1 cellular context compared by ENCODE assay signal in the genomic region with DNA sequence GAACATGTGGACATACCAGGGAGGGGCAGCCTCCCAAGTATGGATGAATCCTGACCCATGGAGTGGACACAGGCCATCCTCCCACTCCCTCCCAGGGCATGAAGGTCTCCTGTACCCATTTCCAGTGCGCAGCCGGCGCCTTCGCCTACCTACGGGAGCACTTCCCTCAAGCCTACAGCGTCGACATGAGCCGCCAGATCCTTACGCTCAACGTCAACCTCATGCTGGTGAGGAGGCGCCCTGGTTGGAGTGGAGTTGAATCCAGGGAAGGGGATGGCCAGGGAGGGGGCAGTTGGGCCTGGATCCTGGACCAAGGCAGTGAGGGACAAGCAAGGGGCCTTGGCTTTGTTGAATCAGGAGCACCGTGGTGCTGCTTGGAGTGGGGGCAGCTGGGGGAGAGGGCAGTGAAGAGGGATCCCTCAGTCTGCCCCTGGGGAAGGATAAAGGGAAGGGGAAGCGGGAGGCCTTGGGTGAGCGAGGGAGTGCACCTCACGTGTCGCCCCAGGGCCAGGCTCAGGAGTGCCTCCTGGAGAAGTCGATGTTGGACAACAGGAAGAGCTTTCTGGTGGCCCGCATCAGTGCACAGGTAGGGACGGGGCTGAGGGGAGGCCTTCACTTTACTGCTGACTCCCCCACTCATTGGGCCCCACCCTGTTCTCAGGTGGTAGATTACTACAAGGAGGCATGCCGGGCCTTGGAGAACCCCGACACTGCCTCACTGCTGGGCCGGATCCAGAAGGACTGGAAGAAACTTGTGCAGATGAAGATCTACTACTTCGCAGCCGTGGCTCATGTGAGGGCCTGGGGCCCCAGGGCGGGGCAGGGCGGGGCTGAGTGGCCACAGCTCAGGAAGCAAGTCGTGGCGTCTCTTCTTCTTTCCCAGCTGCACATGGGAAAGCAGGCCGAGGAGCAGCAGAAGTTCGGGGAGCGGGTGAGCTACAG.
TF ChIP-seq lines count a peak whose summit lies in the region.

No MANE protein-coding gene starts in this region.

TF ChIP-seq in K562, 482 proteins besides CTCF, POLR2A, EP300 and RAD21 (continued from another document and continues in another):
- TF ChIP-seq, protein P1, sequence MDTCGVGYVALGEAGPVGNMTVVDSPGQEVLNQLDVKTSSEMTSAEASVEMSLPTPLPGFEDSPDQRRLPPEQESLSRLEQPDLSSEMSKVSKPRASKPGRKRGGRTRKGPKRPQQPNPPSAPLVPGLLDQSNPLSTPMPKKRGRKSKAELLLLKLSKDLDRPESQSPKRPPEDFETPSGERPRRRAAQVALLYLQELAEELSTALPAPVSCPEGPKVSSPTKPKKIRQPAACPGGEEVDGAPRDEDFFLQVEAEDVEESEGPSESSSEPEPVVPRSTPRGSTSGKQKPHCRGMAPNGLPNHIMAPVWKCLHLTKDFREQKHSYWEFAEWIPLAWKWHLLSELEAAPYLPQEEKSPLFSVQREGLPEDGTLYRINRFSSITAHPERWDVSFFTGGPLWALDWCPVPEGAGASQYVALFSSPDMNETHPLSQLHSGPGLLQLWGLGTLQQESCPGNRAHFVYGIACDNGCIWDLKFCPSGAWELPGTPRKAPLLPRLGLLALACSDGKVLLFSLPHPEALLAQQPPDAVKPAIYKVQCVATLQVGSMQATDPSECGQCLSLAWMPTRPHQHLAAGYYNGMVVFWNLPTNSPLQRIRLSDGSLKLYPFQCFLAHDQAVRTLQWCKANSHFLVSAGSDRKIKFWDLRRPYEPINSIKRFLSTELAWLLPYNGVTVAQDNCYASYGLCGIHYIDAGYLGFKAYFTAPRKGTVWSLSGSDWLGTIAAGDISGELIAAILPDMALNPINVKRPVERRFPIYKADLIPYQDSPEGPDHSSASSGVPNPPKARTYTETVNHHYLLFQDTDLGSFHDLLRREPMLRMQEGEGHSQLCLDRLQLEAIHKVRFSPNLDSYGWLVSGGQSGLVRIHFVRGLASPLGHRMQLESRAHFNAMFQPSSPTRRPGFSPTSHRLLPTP (IDR thresholded peaks at IDR 0.05; ENCODE audit: borderline replicate concordance, extremely low read depth, insufficient read length), result no peak
- TF ChIP-seq, protein P2, sequence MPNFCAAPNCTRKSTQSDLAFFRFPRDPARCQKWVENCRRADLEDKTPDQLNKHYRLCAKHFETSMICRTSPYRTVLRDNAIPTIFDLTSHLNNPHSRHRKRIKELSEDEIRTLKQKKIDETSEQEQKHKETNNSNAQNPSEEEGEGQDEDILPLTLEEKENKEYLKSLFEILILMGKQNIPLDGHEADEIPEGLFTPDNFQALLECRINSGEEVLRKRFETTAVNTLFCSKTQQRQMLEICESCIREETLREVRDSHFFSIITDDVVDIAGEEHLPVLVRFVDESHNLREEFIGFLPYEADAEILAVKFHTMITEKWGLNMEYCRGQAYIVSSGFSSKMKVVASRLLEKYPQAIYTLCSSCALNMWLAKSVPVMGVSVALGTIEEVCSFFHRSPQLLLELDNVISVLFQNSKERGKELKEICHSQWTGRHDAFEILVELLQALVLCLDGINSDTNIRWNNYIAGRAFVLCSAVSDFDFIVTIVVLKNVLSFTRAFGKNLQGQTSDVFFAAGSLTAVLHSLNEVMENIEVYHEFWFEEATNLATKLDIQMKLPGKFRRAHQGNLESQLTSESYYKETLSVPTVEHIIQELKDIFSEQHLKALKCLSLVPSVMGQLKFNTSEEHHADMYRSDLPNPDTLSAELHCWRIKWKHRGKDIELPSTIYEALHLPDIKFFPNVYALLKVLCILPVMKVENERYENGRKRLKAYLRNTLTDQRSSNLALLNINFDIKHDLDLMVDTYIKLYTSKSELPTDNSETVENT (CRISPR knock-in tag; IDR thresholded peaks at IDR 0.05), result 0 out of 2 replicates have a peak, but pooled peaks have one; percentile 21
- TF ChIP-seq ZNF175 (CRISPR knock-in tag; IDR thresholded peaks at IDR 0.05; ENCODE audit: low read depth) (peak; percentile 46; the same call in 1 of the 2 replicates), BHLHE40 (IDR thresholded peaks at IDR 0.05; ENCODE audit: low read length) (peak; percentile 74), GTF2F1 (IDR thresholded peaks at IDR 0.05; ENCODE audit: low read depth, low read length) (no peak), ETV6 (IDR thresholded peaks at IDR 0.05; ENCODE audit: borderline replicate concordance in 1 of 2, low read depth in 2 of 2, low read length in 1 of 2) (no peak), ETV6 (CRISPR knock-in tag; IDR thresholded peaks at IDR 0.05; ENCODE audit: borderline replicate concordance) (peak; percentile 46; the same call in 1 of the 2 replicates), ATF1 (CRISPR knock-in tag; IDR thresholded peaks at IDR 0.05) (no peak), ATF1 (tag; IDR thresholded peaks at IDR 0.05) (0 out of 2 replicates have a peak, but pooled peaks have one; percentile 1), ZEB2 (IDR thresholded peaks at IDR 0.05) (peak; percentile 51; the same call in 1 of the 2 replicates), HNRNPK (IDR thresholded peaks at IDR 0.05; ENCODE audit: low read depth, low read length, poor library complexity, severe bottlenecking) (no peak), SMAD4 (CRISPR knock-in tag; conservative IDR thresholded peaks at IDR 0.05) (peak; percentile 61; the same call in 1 of the 2 replicates), ZNF212 (CRISPR knock-in tag; IDR thresholded peaks at IDR 0.05) (no peak)
- TF ChIP-seq, protein P3, sequence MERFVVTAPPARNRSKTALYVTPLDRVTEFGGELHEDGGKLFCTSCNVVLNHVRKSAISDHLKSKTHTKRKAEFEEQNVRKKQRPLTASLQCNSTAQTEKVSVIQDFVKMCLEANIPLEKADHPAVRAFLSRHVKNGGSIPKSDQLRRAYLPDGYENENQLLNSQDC (CRISPR knock-in tag; IDR thresholded peaks at IDR 0.05), result no peak
- TF ChIP-seq, protein P4, sequence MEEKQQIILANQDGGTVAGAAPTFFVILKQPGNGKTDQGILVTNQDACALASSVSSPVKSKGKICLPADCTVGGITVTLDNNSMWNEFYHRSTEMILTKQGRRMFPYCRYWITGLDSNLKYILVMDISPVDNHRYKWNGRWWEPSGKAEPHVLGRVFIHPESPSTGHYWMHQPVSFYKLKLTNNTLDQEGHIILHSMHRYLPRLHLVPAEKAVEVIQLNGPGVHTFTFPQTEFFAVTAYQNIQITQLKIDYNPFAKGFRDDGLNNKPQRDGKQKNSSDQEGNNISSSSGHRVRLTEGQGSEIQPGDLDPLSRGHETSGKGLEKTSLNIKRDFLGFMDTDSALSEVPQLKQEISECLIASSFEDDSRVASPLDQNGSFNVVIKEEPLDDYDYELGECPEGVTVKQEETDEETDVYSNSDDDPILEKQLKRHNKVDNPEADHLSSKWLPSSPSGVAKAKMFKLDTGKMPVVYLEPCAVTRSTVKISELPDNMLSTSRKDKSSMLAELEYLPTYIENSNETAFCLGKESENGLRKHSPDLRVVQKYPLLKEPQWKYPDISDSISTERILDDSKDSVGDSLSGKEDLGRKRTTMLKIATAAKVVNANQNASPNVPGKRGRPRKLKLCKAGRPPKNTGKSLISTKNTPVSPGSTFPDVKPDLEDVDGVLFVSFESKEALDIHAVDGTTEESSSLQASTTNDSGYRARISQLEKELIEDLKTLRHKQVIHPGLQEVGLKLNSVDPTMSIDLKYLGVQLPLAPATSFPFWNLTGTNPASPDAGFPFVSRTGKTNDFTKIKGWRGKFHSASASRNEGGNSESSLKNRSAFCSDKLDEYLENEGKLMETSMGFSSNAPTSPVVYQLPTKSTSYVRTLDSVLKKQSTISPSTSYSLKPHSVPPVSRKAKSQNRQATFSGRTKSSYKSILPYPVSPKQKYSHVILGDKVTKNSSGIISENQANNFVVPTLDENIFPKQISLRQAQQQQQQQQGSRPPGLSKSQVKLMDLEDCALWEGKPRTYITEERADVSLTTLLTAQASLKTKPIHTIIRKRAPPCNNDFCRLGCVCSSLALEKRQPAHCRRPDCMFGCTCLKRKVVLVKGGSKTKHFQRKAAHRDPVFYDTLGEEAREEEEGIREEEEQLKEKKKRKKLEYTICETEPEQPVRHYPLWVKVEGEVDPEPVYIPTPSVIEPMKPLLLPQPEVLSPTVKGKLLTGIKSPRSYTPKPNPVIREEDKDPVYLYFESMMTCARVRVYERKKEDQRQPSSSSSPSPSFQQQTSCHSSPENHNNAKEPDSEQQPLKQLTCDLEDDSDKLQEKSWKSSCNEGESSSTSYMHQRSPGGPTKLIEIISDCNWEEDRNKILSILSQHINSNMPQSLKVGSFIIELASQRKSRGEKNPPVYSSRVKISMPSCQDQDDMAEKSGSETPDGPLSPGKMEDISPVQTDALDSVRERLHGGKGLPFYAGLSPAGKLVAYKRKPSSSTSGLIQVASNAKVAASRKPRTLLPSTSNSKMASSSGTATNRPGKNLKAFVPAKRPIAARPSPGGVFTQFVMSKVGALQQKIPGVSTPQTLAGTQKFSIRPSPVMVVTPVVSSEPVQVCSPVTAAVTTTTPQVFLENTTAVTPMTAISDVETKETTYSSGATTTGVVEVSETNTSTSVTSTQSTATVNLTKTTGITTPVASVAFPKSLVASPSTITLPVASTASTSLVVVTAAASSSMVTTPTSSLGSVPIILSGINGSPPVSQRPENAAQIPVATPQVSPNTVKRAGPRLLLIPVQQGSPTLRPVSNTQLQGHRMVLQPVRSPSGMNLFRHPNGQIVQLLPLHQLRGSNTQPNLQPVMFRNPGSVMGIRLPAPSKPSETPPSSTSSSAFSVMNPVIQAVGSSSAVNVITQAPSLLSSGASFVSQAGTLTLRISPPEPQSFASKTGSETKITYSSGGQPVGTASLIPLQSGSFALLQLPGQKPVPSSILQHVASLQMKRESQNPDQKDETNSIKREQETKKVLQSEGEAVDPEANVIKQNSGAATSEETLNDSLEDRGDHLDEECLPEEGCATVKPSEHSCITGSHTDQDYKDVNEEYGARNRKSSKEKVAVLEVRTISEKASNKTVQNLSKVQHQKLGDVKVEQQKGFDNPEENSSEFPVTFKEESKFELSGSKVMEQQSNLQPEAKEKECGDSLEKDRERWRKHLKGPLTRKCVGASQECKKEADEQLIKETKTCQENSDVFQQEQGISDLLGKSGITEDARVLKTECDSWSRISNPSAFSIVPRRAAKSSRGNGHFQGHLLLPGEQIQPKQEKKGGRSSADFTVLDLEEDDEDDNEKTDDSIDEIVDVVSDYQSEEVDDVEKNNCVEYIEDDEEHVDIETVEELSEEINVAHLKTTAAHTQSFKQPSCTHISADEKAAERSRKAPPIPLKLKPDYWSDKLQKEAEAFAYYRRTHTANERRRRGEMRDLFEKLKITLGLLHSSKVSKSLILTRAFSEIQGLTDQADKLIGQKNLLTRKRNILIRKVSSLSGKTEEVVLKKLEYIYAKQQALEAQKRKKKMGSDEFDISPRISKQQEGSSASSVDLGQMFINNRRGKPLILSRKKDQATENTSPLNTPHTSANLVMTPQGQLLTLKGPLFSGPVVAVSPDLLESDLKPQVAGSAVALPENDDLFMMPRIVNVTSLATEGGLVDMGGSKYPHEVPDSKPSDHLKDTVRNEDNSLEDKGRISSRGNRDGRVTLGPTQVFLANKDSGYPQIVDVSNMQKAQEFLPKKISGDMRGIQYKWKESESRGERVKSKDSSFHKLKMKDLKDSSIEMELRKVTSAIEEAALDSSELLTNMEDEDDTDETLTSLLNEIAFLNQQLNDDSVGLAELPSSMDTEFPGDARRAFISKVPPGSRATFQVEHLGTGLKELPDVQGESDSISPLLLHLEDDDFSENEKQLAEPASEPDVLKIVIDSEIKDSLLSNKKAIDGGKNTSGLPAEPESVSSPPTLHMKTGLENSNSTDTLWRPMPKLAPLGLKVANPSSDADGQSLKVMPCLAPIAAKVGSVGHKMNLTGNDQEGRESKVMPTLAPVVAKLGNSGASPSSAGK (IDR thresholded peaks at IDR 0.05), result peak; percentile 64
- TF ChIP-seq, protein P5, sequence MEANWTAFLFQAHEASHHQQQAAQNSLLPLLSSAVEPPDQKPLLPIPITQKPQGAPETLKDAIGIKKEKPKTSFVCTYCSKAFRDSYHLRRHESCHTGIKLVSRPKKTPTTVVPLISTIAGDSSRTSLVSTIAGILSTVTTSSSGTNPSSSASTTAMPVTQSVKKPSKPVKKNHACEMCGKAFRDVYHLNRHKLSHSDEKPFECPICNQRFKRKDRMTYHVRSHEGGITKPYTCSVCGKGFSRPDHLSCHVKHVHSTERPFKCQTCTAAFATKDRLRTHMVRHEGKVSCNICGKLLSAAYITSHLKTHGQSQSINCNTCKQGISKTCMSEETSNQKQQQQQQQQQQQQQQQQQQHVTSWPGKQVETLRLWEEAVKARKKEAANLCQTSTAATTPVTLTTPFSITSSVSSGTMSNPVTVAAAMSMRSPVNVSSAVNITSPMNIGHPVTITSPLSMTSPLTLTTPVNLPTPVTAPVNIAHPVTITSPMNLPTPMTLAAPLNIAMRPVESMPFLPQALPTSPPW (CRISPR knock-in tag; IDR thresholded peaks at IDR 0.05), result peak; percentile 73
- TF ChIP-seq, protein P6, sequence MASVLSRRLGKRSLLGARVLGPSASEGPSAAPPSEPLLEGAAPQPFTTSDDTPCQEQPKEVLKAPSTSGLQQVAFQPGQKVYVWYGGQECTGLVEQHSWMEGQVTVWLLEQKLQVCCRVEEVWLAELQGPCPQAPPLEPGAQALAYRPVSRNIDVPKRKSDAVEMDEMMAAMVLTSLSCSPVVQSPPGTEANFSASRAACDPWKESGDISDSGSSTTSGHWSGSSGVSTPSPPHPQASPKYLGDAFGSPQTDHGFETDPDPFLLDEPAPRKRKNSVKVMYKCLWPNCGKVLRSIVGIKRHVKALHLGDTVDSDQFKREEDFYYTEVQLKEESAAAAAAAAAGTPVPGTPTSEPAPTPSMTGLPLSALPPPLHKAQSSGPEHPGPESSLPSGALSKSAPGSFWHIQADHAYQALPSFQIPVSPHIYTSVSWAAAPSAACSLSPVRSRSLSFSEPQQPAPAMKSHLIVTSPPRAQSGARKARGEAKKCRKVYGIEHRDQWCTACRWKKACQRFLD (CRISPR knock-in tag; IDR thresholded peaks at IDR 0.05), result peak; percentile 79; the same call in 1 of the 2 replicates
- TF ChIP-seq, protein P7, sequence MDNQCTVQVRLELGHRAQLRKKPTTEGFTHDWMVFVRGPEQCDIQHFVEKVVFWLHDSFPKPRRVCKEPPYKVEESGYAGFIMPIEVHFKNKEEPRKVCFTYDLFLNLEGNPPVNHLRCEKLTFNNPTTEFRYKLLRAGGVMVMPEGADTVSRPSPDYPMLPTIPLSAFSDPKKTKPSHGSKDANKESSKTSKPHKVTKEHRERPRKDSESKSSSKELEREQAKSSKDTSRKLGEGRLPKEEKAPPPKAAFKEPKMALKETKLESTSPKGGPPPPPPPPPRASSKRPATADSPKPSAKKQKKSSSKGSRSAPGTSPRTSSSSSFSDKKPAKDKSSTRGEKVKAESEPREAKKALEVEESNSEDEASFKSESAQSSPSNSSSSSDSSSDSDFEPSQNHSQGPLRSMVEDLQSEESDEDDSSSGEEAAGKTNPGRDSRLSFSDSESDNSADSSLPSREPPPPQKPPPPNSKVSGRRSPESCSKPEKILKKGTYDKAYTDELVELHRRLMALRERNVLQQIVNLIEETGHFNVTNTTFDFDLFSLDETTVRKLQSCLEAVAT (IDR thresholded peaks at IDR 0.05), result 0 out of 4 replicates have a peak, but pooled peaks of 1 of the 2 experiments have one; percentile 53
- TF ChIP-seq, protein P8, sequence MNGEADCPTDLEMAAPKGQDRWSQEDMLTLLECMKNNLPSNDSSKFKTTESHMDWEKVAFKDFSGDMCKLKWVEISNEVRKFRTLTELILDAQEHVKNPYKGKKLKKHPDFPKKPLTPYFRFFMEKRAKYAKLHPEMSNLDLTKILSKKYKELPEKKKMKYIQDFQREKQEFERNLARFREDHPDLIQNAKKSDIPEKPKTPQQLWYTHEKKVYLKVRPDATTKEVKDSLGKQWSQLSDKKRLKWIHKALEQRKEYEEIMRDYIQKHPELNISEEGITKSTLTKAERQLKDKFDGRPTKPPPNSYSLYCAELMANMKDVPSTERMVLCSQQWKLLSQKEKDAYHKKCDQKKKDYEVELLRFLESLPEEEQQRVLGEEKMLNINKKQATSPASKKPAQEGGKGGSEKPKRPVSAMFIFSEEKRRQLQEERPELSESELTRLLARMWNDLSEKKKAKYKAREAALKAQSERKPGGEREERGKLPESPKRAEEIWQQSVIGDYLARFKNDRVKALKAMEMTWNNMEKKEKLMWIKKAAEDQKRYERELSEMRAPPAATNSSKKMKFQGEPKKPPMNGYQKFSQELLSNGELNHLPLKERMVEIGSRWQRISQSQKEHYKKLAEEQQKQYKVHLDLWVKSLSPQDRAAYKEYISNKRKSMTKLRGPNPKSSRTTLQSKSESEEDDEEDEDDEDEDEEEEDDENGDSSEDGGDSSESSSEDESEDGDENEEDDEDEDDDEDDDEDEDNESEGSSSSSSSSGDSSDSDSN (IDR thresholded peaks at IDR 0.05; ENCODE audit: borderline replicate concordance in 1 of 2, low read depth in 2 of 2, low read length in 2 of 2), result peak in 1 of 2 experiments; percentile 75; a peak in 2 of 4 replicates
